ENCODE assay signal across 12 cellular contexts in the genomic region with DNA sequence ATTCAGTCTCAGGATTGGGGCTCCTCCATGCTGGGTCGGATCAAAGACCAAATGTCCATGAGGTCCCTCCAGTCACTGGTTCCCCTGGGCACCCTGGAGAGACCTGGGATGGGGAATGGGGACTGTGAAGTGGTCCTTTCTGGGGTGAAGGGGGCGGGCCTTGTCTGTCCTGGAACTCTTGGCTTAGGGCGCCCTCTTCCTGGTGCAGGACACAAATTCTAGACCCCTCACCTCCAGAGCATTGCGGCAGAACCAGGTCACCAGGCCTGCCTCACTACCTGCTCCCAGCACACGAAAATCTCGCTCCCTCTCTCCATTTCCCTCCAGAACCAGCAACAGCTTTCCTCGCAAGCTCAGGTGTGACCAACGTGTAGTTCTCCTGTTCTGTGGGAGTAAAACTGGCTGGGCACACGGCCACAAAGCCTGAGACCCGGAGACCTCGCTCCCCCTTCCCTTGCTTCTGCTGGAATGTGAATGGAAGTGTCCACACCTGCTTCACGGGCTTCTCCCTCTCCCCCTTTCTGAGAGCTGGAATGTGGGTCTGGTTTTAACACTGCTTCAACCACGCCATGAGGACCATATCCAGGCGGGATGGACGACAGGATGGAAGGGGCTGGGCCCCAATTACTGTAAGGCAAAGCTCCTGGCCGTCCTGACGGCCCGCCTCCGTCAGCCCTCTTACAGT.
DNase-seq lines count a peak whose midpoint lies in the region; ATAC-seq, FAIRE-seq and TF ChIP-seq lines count a peak whose summit lies in the region.
"Had no signal": no experiment of that assay in that cellular context is flagged by ENCODE, and none has a peak within 500 bp of the region (broad histone marks: within the 10 kb centered on the region; RNA-seq: fewer than 3 reads in every experiment).

No MANE protein-coding gene starts in this region.

- peak; percentile 86 to 94 for TF ChIP-seq RAD21 in A549 (conservative IDR thresholded peaks at IDR 0.05 in 1 of 2, IDR thresholded peaks at IDR 0.05 in 1 of 2)
- peak; percentile 83 for TF ChIP-seq RAD21 in SK-N-SH (IDR thresholded peaks at IDR 0.05; ENCODE audit: low read length)

- H3K27me3 ChIP-seq in SK-N-SH (ENCODE audit: insufficient read depth): no peaks in the 10 kb centered on the region
- H3K27me3 ChIP-seq in kidney epithelial cell (ENCODE audit: control insufficient read depth, insufficient read depth, low read length): no peaks in the 10 kb centered on the region
- H3K27me3 ChIP-seq: ovary had no signal

- no peaks in the 10 kb centered on the region for H3K36me3 ChIP-seq in SK-N-SH (replicated peaks in 1 of 2; ENCODE audit: control insufficient read depth in 1 of 2, insufficient read depth in 2 of 2, low read length in 1 of 2)
- no peaks in the 10 kb centered on the region for H3K36me3 ChIP-seq in kidney epithelial cell (ENCODE audit: control insufficient read depth, insufficient read depth, low read length)
- H3K36me3 ChIP-seq: ovary had no signal

- H2AFZ ChIP-seq in SK-N-SH (ENCODE audit: low read depth): no peak overlapping the region

- H3K9ac ChIP-seq in SK-N-SH: no peak overlapping the region

- WGBS in A549 (ENCODE audit: missing lambda C conversion rate): 72% methylated on average over 19 of the region's 19 CpGs
- WGBS in SK-N-SH (ENCODE audit: low lambda C conversion rate): 80% methylated on average over 19 of the region's 19 CpGs

- peaks cover 39% of the 10 kb centered on the region for H3K4me1 ChIP-seq in A549
- peaks cover 13 to 28% of the 10 kb centered on the region in 2 experiments; a peak in 3 of 4 replicates for H3K4me1 ChIP-seq in SK-N-SH (ENCODE audit: control insufficient read depth in 1 of 2, insufficient read depth in 2 of 2, low read depth in 1 of 2, low read length in 1 of 2)

- H3K79me2 ChIP-seq in SK-N-SH (ENCODE audit: insufficient read depth): no peaks in the 10 kb centered on the region

- peak overlapping the region; percentile 34 to 89; a peak in 5 of 6 replicates for H3K27ac ChIP-seq in A549
- H3K27ac ChIP-seq in SK-N-SH (ENCODE audit: low read depth in 2 of 2, low read length in 1 of 2): no peak overlapping the region
- H3K27ac ChIP-seq: ovary had no signal

- CTCF ChIA-PET in A549 (lab: Yijun Ruan, JAX) (interaction anchor here (0.7 to 9.7 kb wide), 19 partner anchors 9 to 404 kb away, joined by 3 to 101 read pairs (median 3); no protein-coding TSS in a partner anchor), SK-N-SH (lab: Yijun Ruan, JAX) (interaction anchor here (0.6 to 2.2 kb wide), 23 partner anchors 9 to 630 kb away, joined by 3 to 7 read pairs (median 3); no protein-coding TSS in a partner anchor)

- no peak for TF ChIP-seq EP300 in A549 (IDR thresholded peaks at IDR 0.05)
- no peak for TF ChIP-seq EP300 in SK-N-SH (IDR thresholded peaks at IDR 0.05; ENCODE audit: borderline replicate concordance in 1 of 2, low read depth in 1 of 2, low read length in 1 of 2)

- ATAC-seq in A549: peak in 1 of 2 experiments; percentile 50; a peak in 3 of 6 replicates
- ATAC-seq in HG02610 (IDR thresholded peaks at IDR 0.05; ENCODE audit: unreplicated experiment): no peak
- ATAC-seq in HG02588 (IDR thresholded peaks at IDR 0.05; ENCODE audit: unreplicated experiment): no peak

- no peak overlapping the region for H3K4me2 ChIP-seq in A549
- H3K4me2 ChIP-seq in SK-N-SH: no peak overlapping the region

- no peak overlapping the region for H3K4me3 ChIP-seq in A549
- no peak overlapping the region for H3K4me3 ChIP-seq in SK-N-SH (ENCODE audit: low read depth in 2 of 2, low read length in 1 of 2)
- no peak overlapping the region for H3K4me3 ChIP-seq in kidney epithelial cell (ENCODE audit: low read depth, low read length)
- H3K4me3 ChIP-seq: ovary had no signal

- H3K9me2 ChIP-seq in SK-N-SH: no peaks in the 10 kb centered on the region

- no peak for TF ChIP-seq POLR2A in A549 (IDR thresholded peaks at IDR 0.05; ENCODE audit: low read length)

- H3K9me3 ChIP-seq in A549 (peaks cover 14% of the 10 kb centered on the region), SK-N-SH (no peaks in the 10 kb centered on the region)
- H3K9me3 ChIP-seq: ovary had no signal

- no peaks in the 10 kb centered on the region for H3F3A ChIP-seq in SK-N-SH (replicated peaks; ENCODE audit: insufficient read depth)

- TF ChIP-seq CTCF in A549 (IDR thresholded peaks at IDR 0.05): peak; percentile 54
- TF ChIP-seq CTCF in GM12874 (IDR thresholded peaks at IDR 0.05; ENCODE audit: insufficient read depth, low read depth, low read length): 0 out of 2 replicates have a peak, but pooled peaks have one; percentile 25
- peak; percentile 52 for TF ChIP-seq CTCF in SK-N-SH (IDR thresholded peaks at IDR 0.05)
- TF ChIP-seq CTCF in kidney epithelial cell (IDR thresholded peaks at IDR 0.05; ENCODE audit: insufficient read depth, low read length, poor library complexity, severe bottlenecking): peak; percentile 11

- FAIRE-seq in A549 (lab: Jason Lieb, UNC): no peak

- no peaks in the 10 kb centered on the region for H4K20me1 ChIP-seq in SK-N-SH (ENCODE audit: insufficient read depth)

- DNase-seq in A549 (ENCODE audit: low read depth in 1 of 2, low spot score in 1 of 2) (peak in 1 of 2 experiments; percentile 69), SK-N-SH (peak; percentile 81), kidney epithelial cell (ENCODE audit: low read depth) (no peak), NAMALWA (ENCODE audit: low spot score) (no peak), NCI-H128 (lab: John Stamatoyannopoulos, UW; ENCODE audit: unreplicated experiment) (no peak)
- DNase-seq: activated CD8-positive, alpha-beta memory T cell treated with anti-CD3 and anti-CD28 coated beads, Interleukin-2, amount 50 U/mL, for 4 hours; hippocampal formation; NCI-H1048 had no signal

- POLR2A ChIA-PET in A549 (lab: Yijun Ruan, JAX): no interaction called here
- POLR2A ChIA-PET in SK-N-SH (lab: Yijun Ruan, JAX): no interaction called here

TF ChIP-seq in A549, 52 proteins besides CTCF, POLR2A, EP300 and RAD21:
- peak; percentile 65 for TF ChIP-seq SMC3 (IDR thresholded peaks at IDR 0.05)
- TF ChIP-seq ZFP36 (IDR thresholded peaks at IDR 0.05; ENCODE audit: borderline replicate concordance, partially characterized antibody): no peak
- no peak for TF ChIP-seq EHF (CRISPR knock-in tag; IDR thresholded peaks at IDR 0.05)

TF ChIP-seq in SK-N-SH, 30 proteins besides CTCF, POLR2A, EP300 and RAD21:
- TF ChIP-seq SIN3A (IDR thresholded peaks at IDR 0.05; ENCODE audit: borderline replicate concordance, low read depth, low read length) (no peak), POLR2AphosphoS5 (IDR thresholded peaks at IDR 0.05; ENCODE audit: low read depth, low read length) (no peak), FOSL2 (IDR thresholded peaks at IDR 0.05; ENCODE audit: borderline replicate concordance, low read depth) (no peak), SMC3 (IDR thresholded peaks at IDR 0.05; ENCODE audit: low read depth, low read length) (peak; percentile 54), TAF1 (IDR thresholded peaks at IDR 0.05; ENCODE audit: borderline replicate concordance, low read depth, low read length) (no peak), NFIC (IDR thresholded peaks at IDR 0.05; ENCODE audit: borderline replicate concordance) (no peak), FOXJ3 (CRISPR knock-in tag; IDR thresholded peaks at IDR 0.05) (no peak)
- TF ChIP-seq, protein P1, sequence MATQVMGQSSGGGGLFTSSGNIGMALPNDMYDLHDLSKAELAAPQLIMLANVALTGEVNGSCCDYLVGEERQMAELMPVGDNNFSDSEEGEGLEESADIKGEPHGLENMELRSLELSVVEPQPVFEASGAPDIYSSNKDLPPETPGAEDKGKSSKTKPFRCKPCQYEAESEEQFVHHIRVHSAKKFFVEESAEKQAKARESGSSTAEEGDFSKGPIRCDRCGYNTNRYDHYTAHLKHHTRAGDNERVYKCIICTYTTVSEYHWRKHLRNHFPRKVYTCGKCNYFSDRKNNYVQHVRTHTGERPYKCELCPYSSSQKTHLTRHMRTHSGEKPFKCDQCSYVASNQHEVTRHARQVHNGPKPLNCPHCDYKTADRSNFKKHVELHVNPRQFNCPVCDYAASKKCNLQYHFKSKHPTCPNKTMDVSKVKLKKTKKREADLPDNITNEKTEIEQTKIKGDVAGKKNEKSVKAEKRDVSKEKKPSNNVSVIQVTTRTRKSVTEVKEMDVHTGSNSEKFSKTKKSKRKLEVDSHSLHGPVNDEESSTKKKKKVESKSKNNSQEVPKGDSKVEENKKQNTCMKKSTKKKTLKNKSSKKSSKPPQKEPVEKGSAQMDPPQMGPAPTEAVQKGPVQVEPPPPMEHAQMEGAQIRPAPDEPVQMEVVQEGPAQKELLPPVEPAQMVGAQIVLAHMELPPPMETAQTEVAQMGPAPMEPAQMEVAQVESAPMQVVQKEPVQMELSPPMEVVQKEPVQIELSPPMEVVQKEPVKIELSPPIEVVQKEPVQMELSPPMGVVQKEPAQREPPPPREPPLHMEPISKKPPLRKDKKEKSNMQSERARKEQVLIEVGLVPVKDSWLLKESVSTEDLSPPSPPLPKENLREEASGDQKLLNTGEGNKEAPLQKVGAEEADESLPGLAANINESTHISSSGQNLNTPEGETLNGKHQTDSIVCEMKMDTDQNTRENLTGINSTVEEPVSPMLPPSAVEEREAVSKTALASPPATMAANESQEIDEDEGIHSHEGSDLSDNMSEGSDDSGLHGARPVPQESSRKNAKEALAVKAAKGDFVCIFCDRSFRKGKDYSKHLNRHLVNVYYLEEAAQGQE (IDR thresholded peaks at IDR 0.05; ENCODE audit: low read depth, low read length): no peak

Comparison
In these comparisons a context has a peak if more than half of its experiments do, and no peak if none do; other contexts are left out.
1. H3K27ac ChIP-seq: peak in A549 (2 of 2); none in SK-N-SH (0 of 2).
2. Of the 12 proteins assayed by ChIP-seq in both A549 and SK-N-SH: peak only in A549: none; only in SK-N-SH: none; in both: CTCF, RAD21 and SMC3; in neither: 9.
3. Peak in every context shown above with its lines, with median percentiles within 50 percentile points of each other: CTCF ChIP-seq.